Comparison of ENCODE assay signal across 26 cellular contexts in the genomic region with DNA sequence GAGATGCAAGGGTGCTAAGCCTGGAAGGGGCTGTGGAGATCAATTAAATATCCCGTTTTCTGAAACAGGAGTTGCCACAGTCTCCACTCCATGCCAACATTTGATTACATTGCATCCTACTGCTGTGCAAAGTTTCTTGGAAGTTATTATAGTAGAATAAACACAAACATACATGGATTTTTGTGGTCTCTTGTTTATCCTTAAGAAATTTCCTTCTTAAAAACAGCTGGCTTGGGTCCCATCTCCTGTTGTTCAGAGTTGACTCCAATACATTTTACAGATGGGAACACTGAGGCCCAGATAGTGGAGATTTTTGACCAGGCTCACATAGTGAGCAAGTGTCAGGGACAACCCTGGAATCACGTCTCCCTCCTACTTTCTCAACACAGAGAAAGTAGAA.
"Had no signal": no experiment of that assay in that cellular context is flagged by ENCODE, and none has a peak within 500 bp of the region (broad histone marks: within the 10 kb centered on the region; RNA-seq: fewer than 3 reads in every experiment).

No MANE protein-coding gene starts in this region.

- DNase-seq: stimulated activated CD4-positive, alpha-beta T cell treated with anti-CD3 and anti-CD28 coated beads, Interleukin-2, amount 100 ng/mL, for 48 hours; stimulated activated CD4-positive, alpha-beta T cell treated with anti-CD3 and anti-CD28 coated beads, Interleukin-4, amount 100 ng/mL, for 1 hour; stimulated activated CD4-positive, alpha-beta T cell treated with anti-CD3 and anti-CD28 coated beads, Interleukin-4, amount 100 ng/mL, for 24 hours; stimulated activated CD4-positive, alpha-beta T cell treated with anti-CD3 and anti-CD28 coated beads, Interleukin-4, amount 100 ng/mL, for 4 hours; stimulated activated CD8-positive, alpha-beta memory T cell treated with anti-CD3 and anti-CD28 coated beads, Interleukin-4, amount 100 ng/mL, for 48 hours; stimulated activated naive B cell treated with anti-CD40 and anti-IgM and Interleukin-4, amounts not matched to agents 10 μg/mL and 1 μg/mL and 100 μg/mL, for 72 hours; stimulated activated naive CD4-positive, alpha-beta T cell; stimulated activated naive CD4-positive, alpha-beta T cell treated with Interleukin-2 at 50 U/mL for 16 hours; stimulated activated naive CD8-positive, alpha-beta T cell treated with anti-CD3 and anti-CD28 coated beads, Interleukin-15, amount 100 ng/mL, for 72 hours; stimulated activated naive CD8-positive, alpha-beta T cell treated with anti-CD3 and anti-CD28 coated beads, Interleukin-15, Interleukin-2, amounts not matched to agents 100 U/mL and 50 U/mL, for 24 hours; stomach; substantia nigra; testis; thyroid gland; tibial artery; transverse colon; upper lobe of left lung; upper lobe of right lung; uterus had no signal

- ATAC-seq: stimulated activated effector memory CD8-positive, alpha-beta T cell treated with anti-CD3 and anti-CD28 coated beads, Interleukin-12 subunit alpha, Interleukin-12 subunit beta, amount 100 ng/mL, for 72 hours; stimulated activated memory B cell treated with anti-CD40 and anti-IgM and Interleukin-4, amounts not matched to agents 10 μg/mL and 1 μg/mL and 100 μg/mL, for 72 hours; stimulated activated naive B cell treated with anti-CD40 and anti-IgM and Interleukin-4, amounts not matched to agents 10 μg/mL and 1 μg/mL and 100 μg/mL, for 72 hours; stimulated activated naive CD8-positive, alpha-beta T cell treated with anti-CD3 and anti-CD28 coated beads, Interleukin-15, amount 100 ng/mL, for 72 hours; stimulated activated naive CD8-positive, alpha-beta T cell treated with anti-CD3 and anti-CD28 coated beads, Interleukin-15, Interleukin-2, amounts not matched to agents 100 U/mL and 50 U/mL, for 24 hours; upper lobe of right lung had no signal

- FAIRE-seq: urothelium cell line had no signal

- H3K4me3 ChIP-seq: stomach, suprapubic skin, testis, thoracic aorta, thyroid gland, tibial artery, tibial nerve, transverse colon, upper lobe of left lung, upper lobe of right lung, uterus, vagina had no signal
